Comparison of ENCODE assay signal across 1 cellular context in genomic region chr20:63846128-63846771, GRCh38.
TF ChIP-seq lines count a peak whose summit lies in the region.

No MANE protein-coding gene starts in this region.

TF ChIP-seq in HCT116, 20 proteins besides CTCF, POLR2A, EP300 and RAD21 (continued from another document):
- no peak for TF ChIP-seq REST (IDR thresholded peaks at IDR 0.05; ENCODE audit: low read depth)
- no peak; the same call in 1 of the 2 replicates for TF ChIP-seq POLR2AphosphoS5 (IDR thresholded peaks at IDR 0.05; ENCODE audit: low read depth, low read length)
- no peak for TF ChIP-seq EGR1 (IDR thresholded peaks at IDR 0.05; ENCODE audit: low read depth)
- TF ChIP-seq EZH2 (IDR thresholded peaks at IDR 0.05), result no peak
- TF ChIP-seq SRF (IDR thresholded peaks at IDR 0.05; ENCODE audit: low read depth), result no peak
- TF ChIP-seq MAX (IDR thresholded peaks at IDR 0.05), result no peak
- TF ChIP-seq FOSL1 (IDR thresholded peaks at IDR 0.05; ENCODE audit: low read depth), result no peak
- TF ChIP-seq CBX3 (IDR thresholded peaks at IDR 0.05; ENCODE audit: low read depth), result no peak
- TF ChIP-seq YY1 (IDR thresholded peaks at IDR 0.05; ENCODE audit: extremely low read depth, insufficient replicate concordance, low read depth, low read length), result no peak
- TF ChIP-seq SP1 (IDR thresholded peaks at IDR 0.05; ENCODE audit: low read depth), result no peak
- TF ChIP-seq EZH2phosphoT487 (IDR thresholded peaks at IDR 0.05; ENCODE audit: borderline replicate concordance), result no peak
- TF ChIP-seq SIN3A (IDR thresholded peaks at IDR 0.05; ENCODE audit: low read depth), result no peak
TF ChIP-seq in HCT116: peak in this region for 0.
